5 cellular contexts compared by ENCODE assay signal in genomic region chr3:99199021-99199420, GRCh38.
"Had no signal": no experiment of that assay in that cellular context is flagged by ENCODE, and none has a peak within 500 bp of the region (broad histone marks: within the 10 kb centered on the region; RNA-seq: fewer than 3 reads in every experiment).

No MANE protein-coding gene starts in this region.

- DNase-seq: H9, HCEC 1CT had no signal

- ATAC-seq: GM23338, HepG2 had no signal

- H3K4me3 ChIP-seq: GM23338 had no signal

- H3K27ac ChIP-seq: HL-60 had no signal
